ENCODE assay signal across 1 cellular context in the genomic region with DNA sequence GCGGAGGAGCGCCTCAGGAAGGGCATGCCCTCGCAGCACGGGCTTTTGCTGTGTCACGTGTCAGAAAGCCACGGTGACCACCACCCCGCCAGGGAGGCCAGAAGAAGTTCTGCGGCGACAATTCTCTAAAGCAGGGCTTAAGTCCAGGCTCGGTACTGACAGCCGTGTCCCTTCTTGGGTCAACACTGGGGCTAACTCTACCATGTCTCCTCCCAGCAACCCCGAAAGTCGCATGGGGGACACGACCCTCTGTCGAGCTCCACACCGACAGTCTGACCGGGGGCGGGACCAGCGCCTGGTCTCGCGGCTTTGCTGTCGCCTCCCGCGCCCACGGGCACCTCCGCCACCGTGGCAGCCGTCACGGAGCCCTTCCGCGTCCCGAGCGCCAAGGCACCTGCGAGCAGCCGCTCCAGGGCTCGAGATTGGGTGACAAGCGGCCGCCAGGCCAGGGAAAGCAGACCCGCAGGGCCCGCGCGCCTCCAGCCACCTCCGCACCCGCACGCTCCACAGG.
TF ChIP-seq lines count a peak whose summit lies in the region.

No MANE protein-coding gene starts in this region.

TF ChIP-seq in HepG2, 621 proteins besides CTCF, POLR2A, EP300 and RAD21 (continued from another document and continues in another):
- TF ChIP-seq, protein P1, sequence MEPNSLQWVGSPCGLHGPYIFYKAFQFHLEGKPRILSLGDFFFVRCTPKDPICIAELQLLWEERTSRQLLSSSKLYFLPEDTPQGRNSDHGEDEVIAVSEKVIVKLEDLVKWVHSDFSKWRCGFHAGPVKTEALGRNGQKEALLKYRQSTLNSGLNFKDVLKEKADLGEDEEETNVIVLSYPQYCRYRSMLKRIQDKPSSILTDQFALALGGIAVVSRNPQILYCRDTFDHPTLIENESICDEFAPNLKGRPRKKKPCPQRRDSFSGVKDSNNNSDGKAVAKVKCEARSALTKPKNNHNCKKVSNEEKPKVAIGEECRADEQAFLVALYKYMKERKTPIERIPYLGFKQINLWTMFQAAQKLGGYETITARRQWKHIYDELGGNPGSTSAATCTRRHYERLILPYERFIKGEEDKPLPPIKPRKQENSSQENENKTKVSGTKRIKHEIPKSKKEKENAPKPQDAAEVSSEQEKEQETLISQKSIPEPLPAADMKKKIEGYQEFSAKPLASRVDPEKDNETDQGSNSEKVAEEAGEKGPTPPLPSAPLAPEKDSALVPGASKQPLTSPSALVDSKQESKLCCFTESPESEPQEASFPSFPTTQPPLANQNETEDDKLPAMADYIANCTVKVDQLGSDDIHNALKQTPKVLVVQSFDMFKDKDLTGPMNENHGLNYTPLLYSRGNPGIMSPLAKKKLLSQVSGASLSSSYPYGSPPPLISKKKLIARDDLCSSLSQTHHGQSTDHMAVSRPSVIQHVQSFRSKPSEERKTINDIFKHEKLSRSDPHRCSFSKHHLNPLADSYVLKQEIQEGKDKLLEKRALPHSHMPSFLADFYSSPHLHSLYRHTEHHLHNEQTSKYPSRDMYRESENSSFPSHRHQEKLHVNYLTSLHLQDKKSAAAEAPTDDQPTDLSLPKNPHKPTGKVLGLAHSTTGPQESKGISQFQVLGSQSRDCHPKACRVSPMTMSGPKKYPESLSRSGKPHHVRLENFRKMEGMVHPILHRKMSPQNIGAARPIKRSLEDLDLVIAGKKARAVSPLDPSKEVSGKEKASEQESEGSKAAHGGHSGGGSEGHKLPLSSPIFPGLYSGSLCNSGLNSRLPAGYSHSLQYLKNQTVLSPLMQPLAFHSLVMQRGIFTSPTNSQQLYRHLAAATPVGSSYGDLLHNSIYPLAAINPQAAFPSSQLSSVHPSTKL (CRISPR knock-in tag; IDR thresholded peaks at IDR 0.05) = no peak; the same call in none of the 2 replicates
- TF ChIP-seq SMARCC2 (IDR thresholded peaks at IDR 0.05) (no peak), ZNF558 (CRISPR knock-in tag; IDR thresholded peaks at IDR 0.05; ENCODE audit: borderline replicate concordance) (no peak), ZC3H13 (CRISPR knock-in tag; IDR thresholded peaks at IDR 0.05) (no peak), SYNCRIP (IDR thresholded peaks at IDR 0.05; ENCODE audit: insufficient read depth, low read depth, low read length) (no peak), HOXD1 (CRISPR knock-in tag; IDR thresholded peaks at IDR 0.05) (peak; percentile 14; the same call in 1 of the 2 replicates), ZNF432 (CRISPR knock-in tag; IDR thresholded peaks at IDR 0.05; ENCODE audit: borderline replicate concordance) (no peak), ZNF562 (CRISPR knock-in tag; IDR thresholded peaks at IDR 0.05; ENCODE audit: borderline replicate concordance) (no peak), POLR2G (IDR thresholded peaks at IDR 0.05; ENCODE audit: low read depth, low read length) (no peak), ZBTB38 (CRISPR knock-in tag; IDR thresholded peaks at IDR 0.05) (no peak; the same call in 1 of the 2 replicates), GFI1 (CRISPR knock-in tag; IDR thresholded peaks at IDR 0.05; ENCODE audit: borderline replicate concordance) (no peak), CBX1 (IDR thresholded peaks at IDR 0.05; ENCODE audit: low read depth) (no peak), ZNF652 (CRISPR knock-in tag; IDR thresholded peaks at IDR 0.05; ENCODE audit: borderline replicate concordance, low read depth) (no peak), ZNF569 (CRISPR knock-in tag; IDR thresholded peaks at IDR 0.05; ENCODE audit: borderline replicate concordance) (no peak), TEAD3 (CRISPR knock-in tag; optimal IDR thresholded peaks at IDR 0.05; ENCODE audit: borderline replicate concordance) (no peak), MIER2 (CRISPR knock-in tag; IDR thresholded peaks at IDR 0.05) (no peak), ZNF547 (CRISPR knock-in tag; IDR thresholded peaks at IDR 0.05) (peak; percentile 76; the same call in 1 of the 2 replicates), GABPA (IDR thresholded peaks at IDR 0.05; ENCODE audit: low read depth, low read length) (no peak), GABPA (CRISPR knock-in tag; IDR thresholded peaks at IDR 0.05; ENCODE audit: low read depth) (no peak), ZNF749 (CRISPR knock-in tag; IDR thresholded peaks at IDR 0.05; ENCODE audit: borderline replicate concordance) (no peak), SP140L (CRISPR knock-in tag; IDR thresholded peaks at IDR 0.05; ENCODE audit: borderline replicate concordance) (no peak), ZNF207 (IDR thresholded peaks at IDR 0.05; ENCODE audit: borderline replicate concordance) (no peak), ZFAT (CRISPR knock-in tag; conservative IDR thresholded peaks at IDR 0.05) (no peak), PCBP1 (IDR thresholded peaks at IDR 0.05; ENCODE audit: borderline replicate concordance, low read depth, low read length) (no peak), TOE1 (CRISPR knock-in tag; IDR thresholded peaks at IDR 0.05) (no peak), ZNF335 (CRISPR knock-in tag; IDR thresholded peaks at IDR 0.05) (no peak), ZNF83 (CRISPR knock-in tag; IDR thresholded peaks at IDR 0.05; ENCODE audit: borderline replicate concordance) (no peak; the same call in 1 of the 2 replicates), ZNF790 (CRISPR knock-in tag; IDR thresholded peaks at IDR 0.05; ENCODE audit: borderline replicate concordance) (no peak)
- TF ChIP-seq, protein P2, sequence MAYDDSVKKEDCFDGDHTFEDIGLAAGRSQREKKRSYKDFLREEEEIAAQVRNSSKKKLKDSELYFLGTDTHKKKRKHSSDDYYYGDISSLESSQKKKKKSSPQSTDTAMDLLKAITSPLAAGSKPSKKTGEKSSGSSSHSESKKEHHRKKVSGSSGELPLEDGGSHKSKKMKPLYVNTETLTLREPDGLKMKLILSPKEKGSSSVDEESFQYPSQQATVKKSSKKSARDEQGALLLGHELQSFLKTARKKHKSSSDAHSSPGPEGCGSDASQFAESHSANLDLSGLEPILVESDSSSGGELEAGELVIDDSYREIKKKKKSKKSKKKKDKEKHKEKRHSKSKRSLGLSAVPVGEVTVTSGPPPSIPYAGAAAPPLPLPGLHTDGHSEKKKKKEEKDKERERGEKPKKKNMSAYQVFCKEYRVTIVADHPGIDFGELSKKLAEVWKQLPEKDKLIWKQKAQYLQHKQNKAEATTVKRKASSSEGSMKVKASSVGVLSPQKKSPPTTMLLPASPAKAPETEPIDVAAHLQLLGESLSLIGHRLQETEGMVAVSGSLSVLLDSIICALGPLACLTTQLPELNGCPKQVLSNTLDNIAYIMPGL (CRISPR knock-in tag; IDR thresholded peaks at IDR 0.05; ENCODE audit: borderline replicate concordance in 1 of 2, low read depth in 1 of 2) = 0 out of 4 replicates have a peak, but pooled peaks of 1 of the 2 experiments have one; percentile 1
- TF ChIP-seq, protein P3, sequence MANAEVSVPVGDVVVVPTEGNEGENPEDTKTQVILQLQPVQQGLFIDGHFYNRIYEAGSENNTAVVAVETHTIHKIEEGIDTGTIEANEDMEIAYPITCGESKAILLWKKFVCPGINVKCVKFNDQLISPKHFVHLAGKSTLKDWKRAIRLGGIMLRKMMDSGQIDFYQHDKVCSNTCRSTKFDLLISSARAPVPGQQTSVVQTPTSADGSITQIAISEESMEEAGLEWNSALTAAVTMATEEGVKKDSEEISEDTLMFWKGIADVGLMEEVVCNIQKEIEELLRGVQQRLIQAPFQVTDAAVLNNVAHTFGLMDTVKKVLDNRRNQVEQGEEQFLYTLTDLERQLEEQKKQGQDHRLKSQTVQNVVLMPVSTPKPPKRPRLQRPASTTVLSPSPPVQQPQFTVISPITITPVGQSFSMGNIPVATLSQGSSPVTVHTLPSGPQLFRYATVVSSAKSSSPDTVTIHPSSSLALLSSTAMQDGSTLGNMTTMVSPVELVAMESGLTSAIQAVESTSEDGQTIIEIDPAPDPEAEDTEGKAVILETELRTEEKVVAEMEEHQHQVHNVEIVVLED (CRISPR knock-in tag; IDR thresholded peaks at IDR 0.05; ENCODE audit: borderline replicate concordance) = no peak
- TF ChIP-seq, protein P4, sequence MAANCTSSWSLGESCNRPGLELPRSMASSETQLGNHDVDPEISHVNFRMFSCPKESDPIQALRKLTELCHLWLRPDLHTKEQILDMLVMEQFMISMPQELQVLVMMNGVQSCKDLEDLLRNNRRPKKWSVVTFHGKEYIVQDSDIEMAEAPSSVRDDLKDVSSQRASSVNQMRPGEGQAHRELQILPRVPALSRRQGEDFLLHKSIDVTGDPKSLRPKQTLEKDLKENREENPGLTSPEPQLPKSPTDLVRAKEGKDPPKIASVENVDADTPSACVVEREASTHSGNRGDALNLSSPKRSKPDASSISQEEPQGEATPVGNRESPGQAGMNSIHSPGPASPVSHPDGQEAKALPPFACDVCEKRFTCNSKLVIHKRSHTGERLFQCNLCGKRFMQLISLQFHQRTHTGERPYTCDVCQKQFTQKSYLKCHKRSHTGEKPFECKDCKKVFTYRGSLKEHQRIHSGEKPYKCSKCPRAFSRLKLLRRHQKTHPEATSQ (CRISPR knock-in tag; IDR thresholded peaks at IDR 0.05; ENCODE audit: borderline replicate concordance) = peak; percentile 83
- TF ChIP-seq, protein P5, sequence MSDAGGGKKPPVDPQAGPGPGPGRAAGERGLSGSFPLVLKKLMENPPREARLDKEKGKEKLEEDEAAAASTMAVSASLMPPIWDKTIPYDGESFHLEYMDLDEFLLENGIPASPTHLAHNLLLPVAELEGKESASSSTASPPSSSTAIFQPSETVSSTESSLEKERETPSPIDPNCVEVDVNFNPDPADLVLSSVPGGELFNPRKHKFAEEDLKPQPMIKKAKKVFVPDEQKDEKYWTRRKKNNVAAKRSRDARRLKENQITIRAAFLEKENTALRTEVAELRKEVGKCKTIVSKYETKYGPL (CRISPR knock-in tag; IDR thresholded peaks at IDR 0.05) = no peak
- TF ChIP-seq, protein P6, sequence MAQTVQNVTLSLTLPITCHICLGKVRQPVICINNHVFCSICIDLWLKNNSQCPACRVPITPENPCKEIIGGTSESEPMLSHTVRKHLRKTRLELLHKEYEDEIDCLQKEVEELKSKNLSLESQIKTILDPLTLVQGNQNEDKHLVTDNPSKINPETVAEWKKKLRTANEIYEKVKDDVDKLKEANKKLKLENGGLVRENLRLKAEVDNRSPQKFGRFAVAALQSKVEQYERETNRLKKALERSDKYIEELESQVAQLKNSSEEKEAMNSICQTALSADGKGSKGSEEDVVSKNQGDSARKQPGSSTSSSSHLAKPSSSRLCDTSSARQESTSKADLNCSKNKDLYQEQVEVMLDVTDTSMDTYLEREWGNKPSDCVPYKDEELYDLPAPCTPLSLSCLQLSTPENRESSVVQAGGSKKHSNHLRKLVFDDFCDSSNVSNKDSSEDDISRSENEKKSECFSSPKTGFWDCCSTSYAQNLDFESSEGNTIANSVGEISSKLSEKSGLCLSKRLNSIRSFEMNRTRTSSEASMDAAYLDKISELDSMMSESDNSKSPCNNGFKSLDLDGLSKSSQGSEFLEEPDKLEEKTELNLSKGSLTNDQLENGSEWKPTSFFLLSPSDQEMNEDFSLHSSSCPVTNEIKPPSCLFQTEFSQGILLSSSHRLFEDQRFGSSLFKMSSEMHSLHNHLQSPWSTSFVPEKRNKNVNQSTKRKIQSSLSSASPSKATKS (CRISPR knock-in tag; IDR thresholded peaks at IDR 0.05) = no peak
- TF ChIP-seq, protein P7, sequence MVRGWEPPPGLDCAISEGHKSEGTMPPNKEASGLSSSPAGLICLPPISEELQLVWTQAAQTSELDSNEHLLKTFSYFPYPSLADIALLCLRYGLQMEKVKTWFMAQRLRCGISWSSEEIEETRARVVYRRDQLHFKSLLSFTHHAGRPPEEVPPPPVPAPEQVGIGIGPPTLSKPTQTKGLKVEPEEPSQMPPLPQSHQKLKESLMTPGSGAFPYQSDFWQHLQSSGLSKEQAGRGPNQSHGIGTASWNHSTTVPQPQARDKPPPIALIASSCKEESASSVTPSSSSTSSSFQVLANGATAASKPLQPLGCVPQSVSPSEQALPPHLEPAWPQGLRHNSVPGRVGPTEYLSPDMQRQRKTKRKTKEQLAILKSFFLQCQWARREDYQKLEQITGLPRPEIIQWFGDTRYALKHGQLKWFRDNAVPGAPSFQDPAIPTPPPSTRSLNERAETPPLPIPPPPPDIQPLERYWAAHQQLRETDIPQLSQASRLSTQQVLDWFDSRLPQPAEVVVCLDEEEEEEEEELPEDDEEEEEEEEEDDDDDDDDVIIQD (CRISPR knock-in tag; IDR thresholded peaks at IDR 0.05; ENCODE audit: low read depth) = no peak
- TF ChIP-seq, protein P8, sequence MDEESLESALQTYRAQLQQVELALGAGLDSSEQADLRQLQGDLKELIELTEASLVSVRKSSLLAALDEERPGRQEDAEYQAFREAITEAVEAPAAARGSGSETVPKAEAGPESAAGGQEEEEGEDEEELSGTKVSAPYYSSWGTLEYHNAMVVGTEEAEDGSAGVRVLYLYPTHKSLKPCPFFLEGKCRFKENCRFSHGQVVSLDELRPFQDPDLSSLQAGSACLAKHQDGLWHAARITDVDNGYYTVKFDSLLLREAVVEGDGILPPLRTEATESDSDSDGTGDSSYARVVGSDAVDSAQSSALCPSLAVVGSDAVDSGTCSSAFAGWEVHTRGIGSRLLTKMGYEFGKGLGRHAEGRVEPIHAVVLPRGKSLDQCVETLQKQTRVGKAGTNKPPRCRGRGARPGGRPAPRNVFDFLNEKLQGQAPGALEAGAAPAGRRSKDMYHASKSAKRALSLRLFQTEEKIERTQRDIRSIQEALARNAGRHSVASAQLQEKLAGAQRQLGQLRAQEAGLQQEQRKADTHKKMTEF (CRISPR knock-in tag; IDR thresholded peaks at IDR 0.05) = no peak
- TF ChIP-seq, protein P9, sequence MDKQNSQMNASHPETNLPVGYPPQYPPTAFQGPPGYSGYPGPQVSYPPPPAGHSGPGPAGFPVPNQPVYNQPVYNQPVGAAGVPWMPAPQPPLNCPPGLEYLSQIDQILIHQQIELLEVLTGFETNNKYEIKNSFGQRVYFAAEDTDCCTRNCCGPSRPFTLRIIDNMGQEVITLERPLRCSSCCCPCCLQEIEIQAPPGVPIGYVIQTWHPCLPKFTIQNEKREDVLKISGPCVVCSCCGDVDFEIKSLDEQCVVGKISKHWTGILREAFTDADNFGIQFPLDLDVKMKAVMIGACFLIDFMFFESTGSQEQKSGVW (CRISPR knock-in tag; IDR thresholded peaks at IDR 0.05; ENCODE audit: borderline replicate concordance) = no peak; the same call in 1 of the 2 replicates
- TF ChIP-seq, protein P10, sequence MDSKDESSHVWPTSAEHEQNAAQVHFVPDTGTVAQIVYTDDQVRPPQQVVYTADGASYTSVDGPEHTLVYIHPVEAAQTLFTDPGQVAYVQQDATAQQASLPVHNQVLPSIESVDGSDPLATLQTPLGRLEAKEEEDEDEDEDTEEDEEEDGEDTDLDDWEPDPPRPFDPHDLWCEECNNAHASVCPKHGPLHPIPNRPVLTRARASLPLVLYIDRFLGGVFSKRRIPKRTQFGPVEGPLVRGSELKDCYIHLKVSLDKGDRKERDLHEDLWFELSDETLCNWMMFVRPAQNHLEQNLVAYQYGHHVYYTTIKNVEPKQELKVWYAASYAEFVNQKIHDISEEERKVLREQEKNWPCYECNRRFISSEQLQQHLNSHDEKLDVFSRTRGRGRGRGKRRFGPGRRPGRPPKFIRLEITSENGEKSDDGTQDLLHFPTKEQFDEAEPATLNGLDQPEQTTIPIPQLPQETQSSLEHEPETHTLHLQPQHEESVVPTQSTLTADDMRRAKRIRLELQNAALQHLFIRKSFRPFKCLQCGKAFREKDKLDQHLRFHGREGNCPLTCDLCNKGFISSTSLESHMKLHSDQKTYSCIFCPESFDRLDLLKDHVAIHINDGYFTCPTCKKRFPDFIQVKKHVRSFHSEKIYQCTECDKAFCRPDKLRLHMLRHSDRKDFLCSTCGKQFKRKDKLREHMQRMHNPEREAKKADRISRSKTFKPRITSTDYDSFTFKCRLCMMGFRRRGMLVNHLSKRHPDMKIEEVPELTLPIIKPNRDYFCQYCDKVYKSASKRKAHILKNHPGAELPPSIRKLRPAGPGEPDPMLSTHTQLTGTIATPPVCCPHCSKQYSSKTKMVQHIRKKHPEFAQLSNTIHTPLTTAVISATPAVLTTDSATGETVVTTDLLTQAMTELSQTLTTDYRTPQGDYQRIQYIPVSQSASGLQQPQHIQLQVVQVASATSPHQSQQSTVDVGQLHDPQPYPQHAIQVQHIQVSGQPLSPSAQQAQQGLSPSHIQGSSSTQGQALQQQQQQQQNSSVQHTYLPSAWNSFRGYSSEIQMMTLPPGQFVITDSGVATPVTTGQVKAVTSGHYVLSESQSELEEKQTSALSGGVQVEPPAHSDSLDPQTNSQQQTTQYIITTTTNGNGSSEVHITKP (CRISPR knock-in tag; IDR thresholded peaks at IDR 0.05; ENCODE audit: low read depth) = no peak; the same call in 1 of the 2 replicates
